ENCODE assay signal across 8 cellular contexts in the genomic region with DNA sequence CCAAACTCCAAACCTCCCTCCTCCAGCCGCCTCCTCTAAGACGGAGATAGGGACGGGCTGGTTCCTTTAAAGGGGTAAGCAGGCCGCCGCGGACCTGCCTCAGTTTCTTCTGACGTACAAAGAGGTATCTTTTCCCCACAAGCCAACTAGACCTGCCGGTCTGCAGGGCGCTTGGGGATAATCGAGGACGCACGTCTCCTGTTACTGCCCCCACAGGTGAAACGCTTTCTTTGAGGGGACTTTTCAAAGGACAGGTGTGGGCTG. TPM values are rescaled to one million over a fixed set of nuclear protein-coding genes. Genes with fewer than 3 reads are reported as not detected.
DNase-seq lines count a peak whose midpoint lies in the region; TF ChIP-seq lines count a peak whose summit lies in the region.

No MANE protein-coding gene starts in this region.

- no peak overlapping the region for H4K8ac ChIP-seq in H9 (replicated peaks; ENCODE audit: insufficient read length, low read depth, low read length)

- peaks cover 5% of the 10 kb centered on the region; the same call in 1 of the 2 replicates for H3K4me1 ChIP-seq in H9 (ENCODE audit: insufficient read depth, low read length)
- H3K4me1 ChIP-seq in stomach smooth muscle (ENCODE audit: control insufficient read depth, insufficient read depth, low read length): peaks cover 23% of the 10 kb centered on the region

- H3K23ac ChIP-seq in H9 (ENCODE audit: insufficient read length, low read depth, low read length): no peak overlapping the region

- H3K79me1 ChIP-seq in H9 (ENCODE audit: insufficient read depth, low read depth, low read length, poor library complexity, severe bottlenecking): no peaks in the 10 kb centered on the region

- no peak overlapping the region for H2BK12ac ChIP-seq in H9 (ENCODE audit: insufficient read length, low read depth, low read length)

- H3K4me3 Mint-ChIP-seq in H9: peak overlapping the region; percentile 81 to 92
- peak overlapping the region; percentile 93 for H3K4me3 Mint-ChIP-seq in activated naive CD4-positive, alpha-beta T cell treated with anti-CD3 and anti-CD28 coated beads, Interleukin-2, amount 50 U/mL, for 24 hours
- H3K4me3 Mint-ChIP-seq in immature natural killer cell: peak overlapping the region; percentile 91 to 95 (median 94)

- no peak overlapping the region for H4K5ac ChIP-seq in H9 (ENCODE audit: insufficient read length, low read depth, low read length)

- no peak overlapping the region for H2BK15ac ChIP-seq in H9 (ENCODE audit: low read depth, low read length)

- H3K14ac ChIP-seq in H9 (ENCODE audit: insufficient read depth, low read length): 0 out of 2 replicates have a peak overlapping the region, but pooled peaks have one; percentile 1

- no peak for TF ChIP-seq CTCF in C4-2B (conservative IDR thresholded peaks at IDR 0.05)
- no peak for TF ChIP-seq CTCF in H9 (conservative IDR thresholded peaks at IDR 0.05)

- no peaks in the 10 kb centered on the region for H3K36me3 ChIP-seq in stomach smooth muscle (ENCODE audit: control insufficient read depth in 2 of 2, insufficient read depth in 2 of 2, low read length in 2 of 2)

- H4K20me1 ChIP-seq in H9 (ENCODE audit: control insufficient read depth, insufficient read depth, insufficient read length): no peaks in the 10 kb centered on the region

- H3K4me1 Mint-ChIP-seq in H9 (peaks cover 43% of the 10 kb centered on the region in 2 experiments), immature natural killer cell (peaks cover 41 to 48% of the 10 kb centered on the region in 2 donors)
- peaks cover 61% of the 10 kb centered on the region for H3K4me1 Mint-ChIP-seq in activated naive CD4-positive, alpha-beta T cell treated with anti-CD3 and anti-CD28 coated beads, Interleukin-2, amount 50 U/mL, for 24 hours

- H3K4ac ChIP-seq in H9 (ENCODE audit: low read depth, low read length): no peak overlapping the region

- no CpG with 5 or more reads among the region's 13 CpGs for WGBS in H9 (ENCODE audit: extremely low coverage, insufficient read length, low lambda C conversion rate)

- H3K18ac ChIP-seq in H9 (ENCODE audit: insufficient read length, low read depth, low read length): no peak overlapping the region

- H3K27ac ChIP-seq in C4-2B (peak overlapping the region; percentile 96), H9 (ENCODE audit: insufficient read length, low read depth, low read length) (no peak overlapping the region), stomach smooth muscle (ENCODE audit: low read length) (peak overlapping the region; percentile 76)

- no peaks in the 10 kb centered on the region; the same call in 1 of the 2 replicates for H3K27me3 Mint-ChIP-seq in H9 (ENCODE audit: low read depth)
- H3K27me3 Mint-ChIP-seq in activated naive CD4-positive, alpha-beta T cell treated with anti-CD3 and anti-CD28 coated beads, Interleukin-2, amount 50 U/mL, for 24 hours: no peaks in the 10 kb centered on the region
- peaks cover 0 to 15% (median 3%) of the 10 kb centered on the region in 3 donors for H3K27me3 Mint-ChIP-seq in immature natural killer cell (ENCODE audit: low read depth in 3 of 3)

- peak overlapping the region; percentile 87 for H3K4me2 ChIP-seq in H9 (ENCODE audit: insufficient read depth, insufficient read length, low read length)

- H2AK5ac ChIP-seq in H9 (ENCODE audit: insufficient read length, low read length): no peak overlapping the region

- no peak overlapping the region for H2BK5ac ChIP-seq in H9 (ENCODE audit: insufficient read length, low read length)

- no peak overlapping the region for H3T11ph ChIP-seq in H9 (ENCODE audit: low read length)

- peak; percentile 80 for DNase-seq in H9
- DNase-seq in immature natural killer cell: no peak
- DNase-seq in stimulated activated CD4-positive, alpha-beta T cell treated with anti-CD3 and anti-CD28 coated beads, Interleukin-12 subunit alpha, Interleukin-12 subunit beta, amount 100 ng/mL, for 4 hours: no peak
- no peak for DNase-seq in OCI-M1 (lab: John Stamatoyannopoulos, UW)
- no peak for DNase-seq in activated CD4-positive, alpha-beta T cell treated with anti-CD3 and anti-CD28 coated beads, Interleukin-2, amount 50 U/mL, for 48 hours

- peaks cover 15% of the 10 kb centered on the region for H3K23me2 ChIP-seq in H9 (ENCODE audit: insufficient read length, low read depth, low read length, poor library complexity, severe bottlenecking)

- H3K9me3 Mint-ChIP-seq in H9: no peaks in the 10 kb centered on the region
- H3K9me3 Mint-ChIP-seq in activated naive CD4-positive, alpha-beta T cell treated with anti-CD3 and anti-CD28 coated beads, Interleukin-2, amount 50 U/mL, for 24 hours: no peaks in the 10 kb centered on the region
- no peaks in the 10 kb centered on the region for H3K9me3 Mint-ChIP-seq in immature natural killer cell

- H3K79me2 ChIP-seq in H9 (ENCODE audit: insufficient read depth, low read length): no peaks in the 10 kb centered on the region; the same call in 1 of the 2 replicates

- peak overlapping the region; percentile 91 to 93 for H3K4me3 ChIP-seq in stomach smooth muscle (ENCODE audit: low read length in 2 of 2)

- no peaks in the 10 kb centered on the region for H3K27me3 ChIP-seq in H9 (ENCODE audit: insufficient read depth, low read length)
- no peaks in the 10 kb centered on the region for H3K27me3 ChIP-seq in stomach smooth muscle (ENCODE audit: control insufficient read depth in 1 of 2, insufficient read depth in 2 of 2, low read length in 2 of 2)

- H3K9me3 ChIP-seq in H9 (ENCODE audit: control insufficient read depth, low read depth, low read length) (no peaks in the 10 kb centered on the region), stomach smooth muscle (ENCODE audit: control insufficient read depth in 2 of 2, low read length in 2 of 2) (no peaks in the 10 kb centered on the region)

- H4K91ac ChIP-seq in H9 (ENCODE audit: insufficient read length, low read depth, low read length): no peak overlapping the region

- H2AFZ ChIP-seq in H9 (ENCODE audit: low read length): no peak overlapping the region

- no peak overlapping the region for H2BK120ac ChIP-seq in H9 (ENCODE audit: low read depth, low read length, poor library complexity, severe bottlenecking)

- H3K56ac ChIP-seq in H9 (ENCODE audit: insufficient read length, low read depth, low read length): no peak overlapping the region

- peak overlapping the region; percentile 66 for H3K9ac ChIP-seq in H9 (ENCODE audit: extremely low read depth, insufficient read length, low read length)
- peak overlapping the region; percentile 95 to 97 for H3K9ac ChIP-seq in stomach smooth muscle (ENCODE audit: low read length in 2 of 2)

- H3K36me3 Mint-ChIP-seq in H9 (ENCODE audit: insufficient read depth in 1 of 3, low read depth in 3 of 3): peaks cover 0 to 2% (median 0%) of the 10 kb centered on the region in 3 experiments; a peak in 1 of 7 replicates
- H3K36me3 Mint-ChIP-seq in activated naive CD4-positive, alpha-beta T cell treated with anti-CD3 and anti-CD28 coated beads, Interleukin-2, amount 50 U/mL, for 24 hours: no peaks in the 10 kb centered on the region
- H3K36me3 Mint-ChIP-seq in immature natural killer cell: no peaks in the 10 kb centered on the region

- no peak overlapping the region for H2BK20ac ChIP-seq in H9 (ENCODE audit: low read depth, low read length, poor library complexity, severe bottlenecking)

- H3K27ac Mint-ChIP-seq in H9 (peak overlapping the region in 1 of 3 experiments; percentile 40; a peak in 1 of 7 replicates), immature natural killer cell (peak overlapping the region; percentile 89 to 98 (median 94))
- H3K27ac Mint-ChIP-seq in activated naive CD4-positive, alpha-beta T cell treated with anti-CD3 and anti-CD28 coated beads, Interleukin-2, amount 50 U/mL, for 24 hours: peak overlapping the region; percentile 92

RNA-seq across cellular contexts. Expression of a gene that starts 25.1 kb away (rescaled TPM):
- total RNA-seq in H9 (2021): 21.1 and 21.4 TPM in 2 replicates
- polyA plus RNA-seq in immature natural killer cell: 10 to 100 TPM; 24.0 to 45.4 (median 34.0) TPM

RNA-seq across cellular contexts. Expression of a gene that starts 31.1 kb away (rescaled TPM):
- 14.0 and 15.8 TPM in 2 replicates for total RNA-seq in H9 (2021)
- polyA plus RNA-seq in immature natural killer cell: 10 to 100 TPM; 11.0 to 17.8 (median 13.8) TPM

RNA-seq across cellular contexts. Expression of a gene that starts 32.8 kb away (rescaled TPM):
- total RNA-seq in H9 (2021): not detected in 2 replicates
- not detected for polyA plus RNA-seq in immature natural killer cell

RNA-seq across cellular contexts. Expression of a gene that starts 53.5 kb away (rescaled TPM):
- total RNA-seq in H9 (2021): 41.7 and 43.9 TPM in 2 replicates
- polyA plus RNA-seq in immature natural killer cell: 1 to 10 TPM; 2.1 to 4.7 (median 3.3) TPM

RNA-seq across cellular contexts. Expression of a gene that starts 59.0 kb away (rescaled TPM):
- 0.07 and 0.22 TPM in 2 replicates for total RNA-seq in H9 (2021)
- polyA plus RNA-seq in immature natural killer cell: 1 to 10 TPM in 1 of 3 donors, under 1 TPM in 1, not detected in 1; 0.41 to 1.0 TPM
